Comparison of ENCODE assay signal across 8 cellular contexts in genomic region chr17:45440860-45441515, GRCh38. TPM values are rescaled to one million over a fixed set of nuclear protein-coding genes. Genes with fewer than 3 reads are reported as not detected.
DNase-seq lines count a peak whose midpoint lies in the region; ATAC-seq, FAIRE-seq and TF ChIP-seq lines count a peak whose summit lies in the region.
"Not testable (repeated sequence)": the region's sequence is repeated elsewhere in the genome, so short reads cannot be mapped to it uniquely, and the experiment has no call there.

No MANE protein-coding gene starts in this region.

- H2AFZ ChIP-seq in GM12878 (ENCODE audit: control insufficient read depth, low read depth, low read length), result not testable (repeated sequence)

- WGBS in GM12878 (ENCODE audit: insufficient coverage, insufficient replicate concordance, low lambda C conversion rate, missing lambda C conversion rate), result 4% methylated on average over 7 of the region's 7 CpGs

- SMC1A ChIA-PET in GM12878 (lab: Charles Lee; ENCODE audit: uncharacterized antibody, unreplicated experiment), result interaction anchor here (2.0 kb wide), 1 partner anchor 12 kb away, joined by 5 read pairs; no protein-coding TSS in a partner anchor

- H4K20me1 ChIP-seq in BLaER1, result peaks cover 20% of the 10 kb centered on the region
- not testable (repeated sequence) for H4K20me1 ChIP-seq in GM12878 (ENCODE audit: control insufficient read depth, insufficient read depth)

- H3K4me1 ChIP-seq in BLaER1, result peaks cover 99% of the 10 kb centered on the region
- H3K4me1 ChIP-seq in GM12878 (ENCODE audit: control insufficient read depth, insufficient read depth, low read length), result peaks cover 18% of the 10 kb centered on the region
- H3K4me1 ChIP-seq in naive thymus-derived CD4-positive, alpha-beta T cell (ENCODE audit: control insufficient read depth in 2 of 2, insufficient read depth in 2 of 2, low read length in 2 of 2), result not testable (repeated sequence)

- H3K27ac ChIP-seq in BLaER1, result peak overlapping the region; percentile 78
- H3K27ac ChIP-seq in GM12878 (ENCODE audit: control insufficient read depth, insufficient read depth), result peak overlapping the region; percentile 55
- not testable (repeated sequence) for H3K27ac ChIP-seq in naive thymus-derived CD4-positive, alpha-beta T cell (ENCODE audit: low read depth, low read length)

- DNase-seq in SW480 (ENCODE audit: low spot score), result peak; percentile 18
- DNase-seq in GM12878 (ENCODE audit: low read depth, low spot score), result peak; percentile 57
- DNase-seq in naive thymus-derived CD4-positive, alpha-beta T cell, result peak in 1 of 9 donors; percentile 43

- H3K4me1 Mint-ChIP-seq in naive thymus-derived CD4-positive, alpha-beta T cell, result peaks cover 0 to 22% (median 15%) of the 10 kb centered on the region in 7 donors

- CTCF ChIA-PET in GM12878 (lab: Yijun Ruan, JAX), result interaction anchor here (0.7 to 1.6 kb wide), 4 partner anchors 13 to 222 kb away, joined by 3 to 5 read pairs (median 3); no protein-coding TSS in a partner anchor
- CTCF ChIA-PET in naive thymus-derived CD4-positive, alpha-beta T cell (lab: Charles Lee), result not testable (repeated sequence)

- not testable (repeated sequence) for H3K9me3 Mint-ChIP-seq in naive thymus-derived CD4-positive, alpha-beta T cell

- TF ChIP-seq CTCF in GM12878 (IDR thresholded peaks at IDR 0.05 in 2 of 3, conservative IDR thresholded peaks at IDR 0.05 in 1 of 3; ENCODE audit: control insufficient read depth in 2 of 3, extremely low read depth in 1 of 3, insufficient read depth in 1 of 3, low read depth in 3 of 3, low read length in 3 of 3), result not testable (repeated sequence)

- RAD21 ChIA-PET in GM12878 (lab: Charles Lee; ENCODE audit: unreplicated experiment), result not testable (repeated sequence)

- FAIRE-seq in GM12878 (lab: Jason Lieb, UNC), result peak; percentile 90

- not testable (repeated sequence) for H3K4me3 Mint-ChIP-seq in naive thymus-derived CD4-positive, alpha-beta T cell

- H3K27ac Mint-ChIP-seq in naive thymus-derived CD4-positive, alpha-beta T cell, result peak overlapping the region in 6 of 9 donors; percentile 36 to 73 (median 61)

- intact Hi-C loops in GM12878 (cut with micrococcal nuclease; ENCODE audit: unreplicated experiment); naive thymus-derived CD4-positive, alpha-beta T cell (cut with micrococcal nuclease): not testable (repeated sequence)

- not testable (repeated sequence) for H3K9me3 ChIP-seq in BLaER1; GM12878 (replicated peaks; ENCODE audit: control insufficient read depth, insufficient read depth, low read length); naive thymus-derived CD4-positive, alpha-beta T cell (ENCODE audit: control insufficient read depth in 2 of 3, low read length in 3 of 3)

- not testable (repeated sequence) for TF ChIP-seq RAD21 in GM12878 (IDR thresholded peaks at IDR 0.05; ENCODE audit: insufficient read depth, low read depth, low read length)

- H3K4me3 ChIP-seq in BLaER1, result 0 out of 2 replicates have a peak overlapping the region, but pooled peaks have one; percentile 6
- not testable (repeated sequence) for H3K4me3 ChIP-seq in GM12878; naive thymus-derived CD4-positive, alpha-beta T cell (ENCODE audit: low read length)

- H3K36me3 Mint-ChIP-seq in naive thymus-derived CD4-positive, alpha-beta T cell, result peaks cover 0 to 14% (median 4%) of the 10 kb centered on the region in 5 donors

- TF ChIP-seq EP300 in GM12878 (IDR thresholded peaks at IDR 0.05; ENCODE audit: borderline replicate concordance in 1 of 2, control insufficient read depth in 1 of 2, low read depth in 2 of 2, low read length in 2 of 2), result not testable (repeated sequence)

- H3K27me3 ChIP-seq in BLaER1; GM12878 (replicated peaks in 1 of 2; ENCODE audit: control insufficient read depth in 2 of 2, insufficient read depth in 2 of 2, low read length in 1 of 2); naive thymus-derived CD4-positive, alpha-beta T cell (ENCODE audit: control insufficient read depth in 2 of 2, insufficient read depth in 2 of 2, low read length in 2 of 2): not testable (repeated sequence)

- peaks cover 32% of the 10 kb centered on the region; the same call in 1 of the 2 replicates for H3K36me3 ChIP-seq in BLaER1
- not testable (repeated sequence) for H3K36me3 ChIP-seq in GM12878 (ENCODE audit: control insufficient read depth in 2 of 2, insufficient read depth in 2 of 2, low read length in 1 of 2)
- H3K36me3 ChIP-seq in naive thymus-derived CD4-positive, alpha-beta T cell (ENCODE audit: control insufficient read depth in 2 of 3, insufficient read depth in 3 of 3, low read length in 3 of 3), result peaks cover 0 to 41% (median 0%) of the 10 kb centered on the region in 3 experiments

- peak; percentile 82 for ATAC-seq in GM18517 (IDR thresholded peaks at IDR 0.05; ENCODE audit: unreplicated experiment)
- peak; percentile 58 for ATAC-seq in GM21360 (IDR thresholded peaks at IDR 0.05; ENCODE audit: unreplicated experiment)
- peak; percentile 75 for ATAC-seq in HG02798 (IDR thresholded peaks at IDR 0.05; ENCODE audit: poor library complexity, unreplicated experiment)
- peak; percentile 72 for ATAC-seq in HG03460 (IDR thresholded peaks at IDR 0.05; ENCODE audit: unreplicated experiment)
- peak; percentile 92 for ATAC-seq in GM12878
- ATAC-seq in naive thymus-derived CD4-positive, alpha-beta T cell, result peak; percentile 43

- in situ Hi-C loops in GM12878 (cut with MboI), result not testable (repeated sequence)

- H3K27me3 Mint-ChIP-seq in naive thymus-derived CD4-positive, alpha-beta T cell, result not testable (repeated sequence)

- TF ChIP-seq POLR2A in GM12878 (IDR thresholded peaks at IDR 0.05; ENCODE audit: low read depth, low read length), result not testable (repeated sequence)

- not testable (repeated sequence) for H3K79me2 ChIP-seq in GM12878 (ENCODE audit: control insufficient read depth, insufficient read depth, low read length)

- H3K4me2 ChIP-seq in BLaER1 (peak overlapping the region; percentile 100), GM12878 (ENCODE audit: control insufficient read depth, insufficient read depth) (peak overlapping the region; percentile 76)

- POLR2A ChIA-PET in GM12878 (lab: Charles Lee), result not testable (repeated sequence)
- POLR2A ChIA-PET in naive thymus-derived CD4-positive, alpha-beta T cell (lab: Charles Lee), result interaction anchor here (0.6 kb wide), 1 partner anchor 696 kb away, joined by 4 read pairs; no protein-coding TSS in a partner anchor

- peak overlapping the region; percentile 62; the same call in 1 of the 2 replicates for H3K9ac ChIP-seq in BLaER1
- not testable (repeated sequence) for H3K9ac ChIP-seq in GM12878 (ENCODE audit: control insufficient read depth, insufficient read depth, low read length)

- BruUV-seq in GM12878 (replicated peaks; lab: Mats Ljungman, UMichigan), result not testable (repeated sequence)

TF ChIP-seq in GM12878, 131 proteins besides CTCF, POLR2A, EP300 and RAD21 (continues in another document):
- 0 out of 2 replicates have a peak, but pooled peaks have one; percentile 37 for TF ChIP-seq HDGF (IDR thresholded peaks at IDR 0.05)
- TF ChIP-seq ZBED1 (IDR thresholded peaks at IDR 0.05; ENCODE audit: borderline replicate concordance), result peak; percentile 47; the same call in 1 of the 2 replicates

RNA-seq across cellular contexts. Expression of gene ARHGAP27, which starts 8.3 kb away (rescaled TPM):
- total RNA-seq in GM12878 (2013; cell fraction: nucleolus; rRNA removed), result 67.6 and 70.0 TPM in 2 replicates
- 28.7 and 30.3 TPM in 2 replicates for total RNA-seq in GM12878 (2014; rRNA removed)
- total RNA-seq in GM12878 (2014; rRNA removed; fragmentation: Illumina TruSeq; extraction: Trizol), result 14.1 and 14.6 TPM in 2 replicates
- 33.1 and 45.7 TPM in 2 replicates for total RNA-seq in GM12878 (2021)
- polyA plus RNA-seq in GM12878 (2011; ENCODE audit: low read depth), result 10.4 TPM
- 9.2 and 16.0 TPM in 2 replicates for polyA plus RNA-seq in GM12878 (2011; rRNA removed)
- 12.8 and 21.8 TPM in 2 replicates for polyA plus RNA-seq in GM12878 (2011; cell fraction: cytosol; rRNA removed)
- polyA plus RNA-seq in GM12878 (2011; cell fraction: nucleus; rRNA removed), result 221 and 238 TPM in 2 replicates
- polyA plus RNA-seq in GM12878 (2012), result 16.7 and 22.4 TPM in 2 replicates
- polyA plus RNA-seq in GM12878 (2014; fragmentation: Illumina TruSeq; extraction: Trizol), result 8.3 and 16.1 TPM in 2 replicates
- polyA plus RNA-seq in GM12878 (2014; fragmentation: Nextera tagmentation; extraction: Ambion mirVana), result 1 to 10 TPM in 1 of 2 experiments, under 1 TPM in 1; 0.64 to 1.1 TPM
- polyA plus RNA-seq in GM12878 (2014; rRNA removed), result 41.3 and 43.8 TPM in 2 replicates
- 10 to 100 TPM; 19.2 to 19.3 TPM for polyA plus RNA-seq in GM12878 (2016; fragmentation: Nextera tagmentation; extraction: Ambion mirVana)
- polyA minus RNA-seq in GM12878 (2011; rRNA and poly(A)+ RNA removed), result 14.5 and 30.4 TPM in 2 replicates
- polyA minus RNA-seq in GM12878 (2011; cell fraction: cytosol; rRNA and poly(A)+ RNA removed), result 8.4 and 9.3 TPM in 2 replicates
- 37.4 and 76.3 TPM in 2 replicates for polyA minus RNA-seq in GM12878 (2011; cell fraction: nucleus; rRNA and poly(A)+ RNA removed)
- total RNA-seq in naive thymus-derived CD4-positive, alpha-beta T cell, result 100 to 1,000 TPM in 3 of 5 experiments, 10 to 100 TPM in 2; 53.4 to 126 (median 109) TPM
- 10 to 100 TPM; 20.1 to 38.9 TPM for polyA plus RNA-seq in naive thymus-derived CD4-positive, alpha-beta T cell

RNA-seq across cellular contexts. Expression of gene PLEKHM1, which starts 49.5 kb away (rescaled TPM):
- total RNA-seq in GM12878 (2013; cell fraction: nucleolus; rRNA removed), result 41.5 and 42.8 TPM in 2 replicates
- total RNA-seq in GM12878 (2014; rRNA removed), result 7.0 and 8.5 TPM in 2 replicates
- 6.7 and 8.0 TPM in 2 replicates for total RNA-seq in GM12878 (2014; rRNA removed; fragmentation: Illumina TruSeq; extraction: Trizol)
- 24.6 and 27.8 TPM in 2 replicates for total RNA-seq in GM12878 (2021)
- polyA plus RNA-seq in GM12878 (2011; ENCODE audit: low read depth), result 8.4 TPM
- 6.3 and 10.8 TPM in 2 replicates for polyA plus RNA-seq in GM12878 (2011; rRNA removed)
- polyA plus RNA-seq in GM12878 (2011; cell fraction: cytosol; rRNA removed), result 11.9 and 16.0 TPM in 2 replicates
- 25.3 and 40.0 TPM in 2 replicates for polyA plus RNA-seq in GM12878 (2011; cell fraction: nucleus; rRNA removed)
- 9.6 and 15.2 TPM in 2 replicates for polyA plus RNA-seq in GM12878 (2012)
- polyA plus RNA-seq in GM12878 (2014; fragmentation: Illumina TruSeq; extraction: Trizol), result 4.6 and 9.0 TPM in 2 replicates
- polyA plus RNA-seq in GM12878 (2014; fragmentation: Nextera tagmentation; extraction: Ambion mirVana), result under 1 TPM; 0.21 to 0.40 TPM
- polyA plus RNA-seq in GM12878 (2014; rRNA removed), result 9.8 and 12.2 TPM in 2 replicates
- polyA plus RNA-seq in GM12878 (2016; fragmentation: Nextera tagmentation; extraction: Ambion mirVana), result 10 to 100 TPM; 11.0 to 11.1 TPM
- polyA minus RNA-seq in GM12878 (2011; rRNA and poly(A)+ RNA removed), result 41.1 and 73.0 TPM in 2 replicates
- 9.4 and 23.0 TPM in 2 replicates for polyA minus RNA-seq in GM12878 (2011; cell fraction: cytosol; rRNA and poly(A)+ RNA removed)
- polyA minus RNA-seq in GM12878 (2011; cell fraction: nucleus; rRNA and poly(A)+ RNA removed), result 10.8 and 22.5 TPM in 2 replicates
- 100 to 1,000 TPM in 2 of 5 experiments, 10 to 100 TPM in 3; 58.2 to 111 (median 80.4) TPM for total RNA-seq in naive thymus-derived CD4-positive, alpha-beta T cell
- polyA plus RNA-seq in naive thymus-derived CD4-positive, alpha-beta T cell, result 10 to 100 TPM; 11.5 to 21.2 TPM
